In the genomic region with DNA sequence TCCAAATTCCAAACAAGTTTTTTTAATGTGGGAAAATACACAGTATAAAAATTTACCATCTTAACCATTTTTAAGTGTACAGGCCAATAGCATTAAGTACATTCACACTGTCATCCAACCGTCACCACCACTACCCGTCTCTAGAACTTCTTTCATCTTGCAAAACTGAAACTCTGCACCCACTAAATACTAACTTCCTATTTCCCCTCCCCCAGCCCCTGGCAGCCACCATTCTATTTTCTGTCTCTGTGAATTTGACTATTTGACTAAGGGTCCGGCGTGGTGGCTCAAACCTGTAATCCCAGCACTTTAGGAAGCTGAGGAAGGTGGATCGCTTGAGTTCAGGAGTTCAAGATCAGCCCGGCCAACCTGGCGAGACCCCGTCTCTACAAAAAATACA, we compare ENCODE assay signal across 9 cellular contexts. TPM values are rescaled to one million over a fixed set of nuclear protein-coding genes. Genes with fewer than 3 reads are reported as not detected.
DNase-seq lines count a peak whose midpoint lies in the region; ATAC-seq and TF ChIP-seq lines count a peak whose summit lies in the region.
"Had no signal": no experiment of that assay in that cellular context is flagged by ENCODE, and none has a peak within 500 bp of the region (broad histone marks: within the 10 kb centered on the region; RNA-seq: fewer than 3 reads in every experiment).

No MANE protein-coding gene starts in this region.

- CTCF ChIA-PET in activated CD4-positive, alpha-beta memory T cell treated with anti-CD3 and anti-CD28 coated beads for 36 hours (lab: Charles Lee): interaction anchor here (0.6 to 8.9 kb wide), 5 partner anchors 14 to 1849 kb away, joined by 3 to 238 read pairs (median 7); no protein-coding TSS in a partner anchor

- H3K9me3 Mint-ChIP-seq in activated CD4-positive, alpha-beta memory T cell treated with anti-CD3 and anti-CD28 coated beads for 36 hours: no peaks in the 10 kb centered on the region

- DNase-seq in activated CD4-positive, alpha-beta memory T cell treated with anti-CD3 and anti-CD28 coated beads for 36 hours: peak; percentile 78
- DNase-seq in stimulated activated CD4-positive, alpha-beta T cell treated with anti-CD3 and anti-CD28 coated beads, Interleukin-12 subunit alpha, Interleukin-12 subunit beta, amount 100 ng/mL, for 48 hours (ENCODE audit: low read depth in 2 of 3, low spot score in 1 of 3): peak; percentile 37 to 49 (median 39)
- DNase-seq in NCI-H2171 treated with DMSO at 0.1 percent for 48 hours (lab: John Stamatoyannopoulos, UW) (no peak), anterior cingulate cortex (lab: John Stamatoyannopoulos, UW) (no peak)
- DNase-seq: lower lobe of right lung had no signal

- no peaks in the 10 kb centered on the region for H3K27me3 Mint-ChIP-seq in activated CD4-positive, alpha-beta memory T cell treated with anti-CD3 and anti-CD28 coated beads for 36 hours

- TF ChIP-seq POLR2A in GM18505 (IDR thresholded peaks at IDR 0.05; ENCODE audit: borderline replicate concordance, extremely low read depth, insufficient read depth, insufficient read length): no peak

- no peaks in the 10 kb centered on the region for H3K36me3 Mint-ChIP-seq in activated CD4-positive, alpha-beta memory T cell treated with anti-CD3 and anti-CD28 coated beads for 36 hours

- peak overlapping the region; percentile 72 for H3K27ac Mint-ChIP-seq in activated CD4-positive, alpha-beta memory T cell treated with anti-CD3 and anti-CD28 coated beads for 36 hours

- ATAC-seq in GM18517 (IDR thresholded peaks at IDR 0.05; ENCODE audit: unreplicated experiment) (peak; percentile 76), HG03378 (IDR thresholded peaks at IDR 0.05; ENCODE audit: unreplicated experiment) (peak; percentile 79), HG03442 (IDR thresholded peaks at IDR 0.05; ENCODE audit: unreplicated experiment) (no peak), GM18505 (IDR thresholded peaks at IDR 0.05; ENCODE audit: unreplicated experiment) (no peak)

- intact Hi-C loops in activated CD4-positive, alpha-beta memory T cell treated with anti-CD3 and anti-CD28 coated beads for 36 hours (cut with micrococcal nuclease): loop anchor here (1.0 to 2.0 kb wide), 3 partner anchors 13 to 71 kb away; no protein-coding TSS in a partner anchor

- POLR2A ChIA-PET in activated CD4-positive, alpha-beta memory T cell treated with anti-CD3 and anti-CD28 coated beads for 36 hours (lab: Charles Lee): interaction anchor here (0.6 kb wide), 1 partner anchor 136 kb away, joined by 3 read pairs; no protein-coding TSS in a partner anchor

- H3K4me3 Mint-ChIP-seq in activated CD4-positive, alpha-beta memory T cell treated with anti-CD3 and anti-CD28 coated beads for 36 hours: peak overlapping the region; percentile 64

- peaks cover 23% of the 10 kb centered on the region for H3K4me1 Mint-ChIP-seq in activated CD4-positive, alpha-beta memory T cell treated with anti-CD3 and anti-CD28 coated beads for 36 hours (ENCODE audit: low read depth)

RNA-seq across cellular contexts. Expression of a gene that starts 36.1 kb away (rescaled TPM):
- 10 to 100 TPM; 33.6 to 34.1 TPM for total RNA-seq in activated CD4-positive, alpha-beta memory T cell treated with anti-CD3 and anti-CD28 coated beads for 36 hours

Comparison
In these comparisons a context has a peak if more than half of its experiments do, and no peak if none do; other contexts are left out.
1. ATAC-seq: peak in GM18517 (single experiment) and HG03378 (single experiment); none in HG03442 (single experiment) and GM18505 (single experiment).
2. DNase-seq: peak in activated CD4-positive, alpha-beta memory T cell treated with anti-CD3 and anti-CD28 coated beads for 36 hours (single experiment) and stimulated activated CD4-positive, alpha-beta T cell treated with anti-CD3 and anti-CD28 coated beads, Interleukin-12 subunit alpha, Interleukin-12 subunit beta, amount 100 ng/mL, for 48 hours (3 of 3); none in NCI-H2171 treated with DMSO at 0.1 percent for 48 hours (single experiment) and anterior cingulate cortex (0 of 58).